2 cellular contexts compared by ENCODE assay signal in the genomic region with DNA sequence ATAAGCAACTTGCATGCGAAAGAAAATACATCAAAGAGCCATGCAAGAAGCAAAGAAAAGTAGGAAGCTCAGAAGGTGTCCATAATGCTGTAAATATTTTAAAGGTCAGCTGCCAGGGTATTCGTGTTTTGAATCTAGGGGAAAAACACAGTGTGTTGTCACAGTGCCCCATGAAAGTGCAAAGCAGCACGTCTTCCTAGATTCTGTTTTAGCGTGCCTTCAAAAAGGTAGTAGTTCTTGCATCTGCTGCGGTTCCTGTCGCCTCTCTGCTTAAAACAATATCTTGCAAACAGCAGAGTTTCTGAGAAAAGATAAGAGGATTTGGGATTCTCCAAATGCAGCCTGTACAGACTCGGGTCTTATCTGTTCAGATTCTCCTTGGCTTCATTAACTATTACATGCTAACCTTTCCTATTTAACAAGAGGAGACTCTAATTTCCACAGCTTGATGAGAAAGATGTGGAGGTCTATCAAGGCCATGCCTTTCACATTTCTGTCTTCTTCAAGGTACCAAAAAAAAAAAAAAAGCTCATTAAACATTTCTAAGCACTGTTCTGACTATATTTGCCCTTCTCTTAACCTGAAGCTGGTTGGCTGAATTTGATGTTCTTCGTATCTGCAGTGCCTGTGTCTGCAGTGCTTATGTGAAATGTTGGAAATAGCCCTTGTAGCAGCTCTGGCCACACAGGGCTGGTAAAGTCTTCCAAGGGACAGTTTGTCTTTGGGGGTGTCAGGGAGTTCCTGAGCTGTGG.
A peak's percentile ranks its signal among the peaks of the same experiment; 100 is the strongest.
TF ChIP-seq lines count a peak whose summit lies in the region.

No MANE protein-coding gene starts in this region.

TF ChIP-seq in GM23338, 12 proteins besides CTCF, POLR2A, EP300 and RAD21 (continues in another document):
- TF ChIP-seq, protein P1, sequence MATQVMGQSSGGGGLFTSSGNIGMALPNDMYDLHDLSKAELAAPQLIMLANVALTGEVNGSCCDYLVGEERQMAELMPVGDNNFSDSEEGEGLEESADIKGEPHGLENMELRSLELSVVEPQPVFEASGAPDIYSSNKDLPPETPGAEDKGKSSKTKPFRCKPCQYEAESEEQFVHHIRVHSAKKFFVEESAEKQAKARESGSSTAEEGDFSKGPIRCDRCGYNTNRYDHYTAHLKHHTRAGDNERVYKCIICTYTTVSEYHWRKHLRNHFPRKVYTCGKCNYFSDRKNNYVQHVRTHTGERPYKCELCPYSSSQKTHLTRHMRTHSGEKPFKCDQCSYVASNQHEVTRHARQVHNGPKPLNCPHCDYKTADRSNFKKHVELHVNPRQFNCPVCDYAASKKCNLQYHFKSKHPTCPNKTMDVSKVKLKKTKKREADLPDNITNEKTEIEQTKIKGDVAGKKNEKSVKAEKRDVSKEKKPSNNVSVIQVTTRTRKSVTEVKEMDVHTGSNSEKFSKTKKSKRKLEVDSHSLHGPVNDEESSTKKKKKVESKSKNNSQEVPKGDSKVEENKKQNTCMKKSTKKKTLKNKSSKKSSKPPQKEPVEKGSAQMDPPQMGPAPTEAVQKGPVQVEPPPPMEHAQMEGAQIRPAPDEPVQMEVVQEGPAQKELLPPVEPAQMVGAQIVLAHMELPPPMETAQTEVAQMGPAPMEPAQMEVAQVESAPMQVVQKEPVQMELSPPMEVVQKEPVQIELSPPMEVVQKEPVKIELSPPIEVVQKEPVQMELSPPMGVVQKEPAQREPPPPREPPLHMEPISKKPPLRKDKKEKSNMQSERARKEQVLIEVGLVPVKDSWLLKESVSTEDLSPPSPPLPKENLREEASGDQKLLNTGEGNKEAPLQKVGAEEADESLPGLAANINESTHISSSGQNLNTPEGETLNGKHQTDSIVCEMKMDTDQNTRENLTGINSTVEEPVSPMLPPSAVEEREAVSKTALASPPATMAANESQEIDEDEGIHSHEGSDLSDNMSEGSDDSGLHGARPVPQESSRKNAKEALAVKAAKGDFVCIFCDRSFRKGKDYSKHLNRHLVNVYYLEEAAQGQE (IDR thresholded peaks at IDR 0.05; ENCODE audit: unreplicated experiment), result no peak
- TF ChIP-seq, protein P2, sequence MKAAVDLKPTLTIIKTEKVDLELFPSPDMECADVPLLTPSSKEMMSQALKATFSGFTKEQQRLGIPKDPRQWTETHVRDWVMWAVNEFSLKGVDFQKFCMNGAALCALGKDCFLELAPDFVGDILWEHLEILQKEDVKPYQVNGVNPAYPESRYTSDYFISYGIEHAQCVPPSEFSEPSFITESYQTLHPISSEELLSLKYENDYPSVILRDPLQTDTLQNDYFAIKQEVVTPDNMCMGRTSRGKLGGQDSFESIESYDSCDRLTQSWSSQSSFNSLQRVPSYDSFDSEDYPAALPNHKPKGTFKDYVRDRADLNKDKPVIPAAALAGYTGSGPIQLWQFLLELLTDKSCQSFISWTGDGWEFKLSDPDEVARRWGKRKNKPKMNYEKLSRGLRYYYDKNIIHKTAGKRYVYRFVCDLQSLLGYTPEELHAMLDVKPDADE (IDR thresholded peaks at IDR 0.05), result no peak
- TF ChIP-seq STAT1 (IDR thresholded peaks at IDR 0.05; ENCODE audit: unreplicated experiment) (no peak), JUNB (IDR thresholded peaks at IDR 0.05; ENCODE audit: unreplicated experiment) (no peak), EZH2 (IDR thresholded peaks at IDR 0.05; ENCODE audit: low read depth, unreplicated experiment) (no peak), ZNF114 (CRISPR knock-in tag; IDR thresholded peaks at IDR 0.05) (no peak), CREB1 (CRISPR knock-in tag; IDR thresholded peaks at IDR 0.05; ENCODE audit: low read depth) (no peak)
- TF ChIP-seq, protein P3, sequence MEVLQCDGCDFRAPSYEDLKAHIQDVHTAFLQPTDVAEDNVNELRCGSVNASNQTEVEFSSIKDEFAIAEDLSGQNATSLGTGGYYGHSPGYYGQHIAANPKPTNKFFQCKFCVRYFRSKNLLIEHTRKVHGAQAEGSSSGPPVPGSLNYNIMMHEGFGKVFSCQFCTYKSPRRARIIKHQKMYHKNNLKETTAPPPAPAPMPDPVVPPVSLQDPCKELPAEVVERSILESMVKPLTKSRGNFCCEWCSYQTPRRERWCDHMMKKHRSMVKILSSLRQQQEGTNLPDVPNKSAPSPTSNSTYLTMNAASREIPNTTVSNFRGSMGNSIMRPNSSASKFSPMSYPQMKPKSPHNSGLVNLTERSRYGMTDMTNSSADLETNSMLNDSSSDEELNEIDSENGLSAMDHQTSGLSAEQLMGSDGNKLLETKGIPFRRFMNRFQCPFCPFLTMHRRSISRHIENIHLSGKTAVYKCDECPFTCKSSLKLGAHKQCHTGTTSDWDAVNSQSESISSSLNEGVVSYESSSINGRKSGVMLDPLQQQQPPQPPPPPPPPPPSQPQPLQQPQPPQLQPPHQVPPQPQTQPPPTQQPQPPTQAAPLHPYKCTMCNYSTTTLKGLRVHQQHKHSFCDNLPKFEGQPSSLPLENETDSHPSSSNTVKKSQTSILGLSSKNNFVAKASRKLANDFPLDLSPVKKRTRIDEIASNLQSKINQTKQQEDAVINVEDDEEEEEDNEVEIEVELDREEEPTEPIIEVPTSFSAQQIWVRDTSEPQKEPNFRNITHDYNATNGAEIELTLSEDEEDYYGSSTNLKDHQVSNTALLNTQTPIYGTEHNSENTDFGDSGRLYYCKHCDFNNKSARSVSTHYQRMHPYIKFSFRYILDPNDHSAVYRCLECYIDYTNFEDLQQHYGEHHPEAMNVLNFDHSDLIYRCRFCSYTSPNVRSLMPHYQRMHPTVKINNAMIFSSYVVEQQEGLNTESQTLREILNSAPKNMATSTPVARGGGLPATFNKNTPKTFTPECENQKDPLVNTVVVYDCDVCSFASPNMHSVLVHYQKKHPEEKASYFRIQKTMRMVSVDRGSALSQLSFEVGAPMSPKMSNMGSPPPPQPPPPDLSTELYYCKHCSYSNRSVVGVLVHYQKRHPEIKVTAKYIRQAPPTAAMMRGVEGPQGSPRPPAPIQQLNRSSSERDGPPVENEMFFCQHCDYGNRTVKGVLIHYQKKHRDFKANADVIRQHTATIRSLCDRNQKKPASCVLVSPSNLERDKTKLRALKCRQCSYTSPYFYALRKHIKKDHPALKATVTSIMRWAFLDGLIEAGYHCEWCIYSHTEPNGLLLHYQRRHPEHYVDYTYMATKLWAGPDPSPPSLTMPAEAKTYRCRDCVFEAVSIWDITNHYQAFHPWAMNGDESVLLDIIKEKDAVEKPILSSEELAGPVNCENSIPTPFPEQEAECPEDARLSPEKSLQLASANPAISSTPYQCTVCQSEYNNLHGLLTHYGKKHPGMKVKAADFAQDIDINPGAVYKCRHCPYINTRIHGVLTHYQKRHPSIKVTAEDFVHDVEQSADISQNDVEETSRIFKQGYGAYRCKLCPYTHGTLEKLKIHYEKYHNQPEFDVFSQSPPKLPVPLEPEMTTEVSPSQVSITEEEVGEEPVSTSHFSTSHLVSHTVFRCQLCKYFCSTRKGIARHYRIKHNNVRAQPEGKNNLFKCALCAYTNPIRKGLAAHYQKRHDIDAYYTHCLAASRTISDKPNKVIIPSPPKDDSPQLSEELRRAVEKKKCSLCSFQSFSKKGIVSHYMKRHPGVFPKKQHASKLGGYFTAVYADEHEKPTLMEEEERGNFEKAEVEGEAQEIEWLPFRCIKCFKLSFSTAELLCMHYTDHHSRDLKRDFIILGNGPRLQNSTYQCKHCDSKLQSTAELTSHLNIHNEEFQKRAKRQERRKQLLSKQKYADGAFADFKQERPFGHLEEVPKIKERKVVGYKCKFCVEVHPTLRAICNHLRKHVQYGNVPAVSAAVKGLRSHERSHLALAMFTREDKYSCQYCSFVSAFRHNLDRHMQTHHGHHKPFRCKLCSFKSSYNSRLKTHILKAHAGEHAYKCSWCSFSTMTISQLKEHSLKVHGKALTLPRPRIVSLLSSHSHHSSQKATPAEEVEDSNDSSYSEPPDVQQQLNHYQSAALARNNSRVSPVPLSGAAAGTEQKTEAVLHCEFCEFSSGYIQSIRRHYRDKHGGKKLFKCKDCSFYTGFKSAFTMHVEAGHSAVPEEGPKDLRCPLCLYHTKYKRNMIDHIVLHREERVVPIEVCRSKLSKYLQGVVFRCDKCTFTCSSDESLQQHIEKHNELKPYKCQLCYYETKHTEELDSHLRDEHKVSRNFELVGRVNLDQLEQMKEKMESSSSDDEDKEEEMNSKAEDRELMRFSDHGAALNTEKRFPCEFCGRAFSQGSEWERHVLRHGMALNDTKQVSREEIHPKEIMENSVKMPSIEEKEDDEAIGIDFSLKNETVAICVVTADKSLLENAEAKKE (CRISPR knock-in tag; IDR thresholded peaks at IDR 0.05), result no peak

TF ChIP-seq in K562, 482 proteins besides CTCF, POLR2A, EP300 and RAD21 (continues in another document):
- peak; percentile 73 for TF ChIP-seq PML (IDR thresholded peaks at IDR 0.05; ENCODE audit: low read length)
- 0 out of 2 replicates have a peak, but pooled peaks have one; percentile 51 for TF ChIP-seq PHTF2 (CRISPR knock-in tag; IDR thresholded peaks at IDR 0.05)
- no peak for TF ChIP-seq NR2C1 (IDR thresholded peaks at IDR 0.05)
- peak; percentile 7; the same call in 1 of the 2 replicates for TF ChIP-seq NR2C1 (tag; IDR thresholded peaks at IDR 0.05)
- 0 out of 4 replicates have a peak, but pooled peaks of 1 of the 2 experiments have one; percentile 33 for TF ChIP-seq ETV6 (IDR thresholded peaks at IDR 0.05; ENCODE audit: borderline replicate concordance in 1 of 2, low read depth in 2 of 2, low read length in 1 of 2)
- no peak for TF ChIP-seq ETV6 (CRISPR knock-in tag; IDR thresholded peaks at IDR 0.05; ENCODE audit: borderline replicate concordance)
- TF ChIP-seq, protein P4, sequence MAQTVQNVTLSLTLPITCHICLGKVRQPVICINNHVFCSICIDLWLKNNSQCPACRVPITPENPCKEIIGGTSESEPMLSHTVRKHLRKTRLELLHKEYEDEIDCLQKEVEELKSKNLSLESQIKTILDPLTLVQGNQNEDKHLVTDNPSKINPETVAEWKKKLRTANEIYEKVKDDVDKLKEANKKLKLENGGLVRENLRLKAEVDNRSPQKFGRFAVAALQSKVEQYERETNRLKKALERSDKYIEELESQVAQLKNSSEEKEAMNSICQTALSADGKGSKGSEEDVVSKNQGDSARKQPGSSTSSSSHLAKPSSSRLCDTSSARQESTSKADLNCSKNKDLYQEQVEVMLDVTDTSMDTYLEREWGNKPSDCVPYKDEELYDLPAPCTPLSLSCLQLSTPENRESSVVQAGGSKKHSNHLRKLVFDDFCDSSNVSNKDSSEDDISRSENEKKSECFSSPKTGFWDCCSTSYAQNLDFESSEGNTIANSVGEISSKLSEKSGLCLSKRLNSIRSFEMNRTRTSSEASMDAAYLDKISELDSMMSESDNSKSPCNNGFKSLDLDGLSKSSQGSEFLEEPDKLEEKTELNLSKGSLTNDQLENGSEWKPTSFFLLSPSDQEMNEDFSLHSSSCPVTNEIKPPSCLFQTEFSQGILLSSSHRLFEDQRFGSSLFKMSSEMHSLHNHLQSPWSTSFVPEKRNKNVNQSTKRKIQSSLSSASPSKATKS (CRISPR knock-in tag; IDR thresholded peaks at IDR 0.05), result 0 out of 2 replicates have a peak, but pooled peaks have one; percentile 46
- TF ChIP-seq, protein P5, sequence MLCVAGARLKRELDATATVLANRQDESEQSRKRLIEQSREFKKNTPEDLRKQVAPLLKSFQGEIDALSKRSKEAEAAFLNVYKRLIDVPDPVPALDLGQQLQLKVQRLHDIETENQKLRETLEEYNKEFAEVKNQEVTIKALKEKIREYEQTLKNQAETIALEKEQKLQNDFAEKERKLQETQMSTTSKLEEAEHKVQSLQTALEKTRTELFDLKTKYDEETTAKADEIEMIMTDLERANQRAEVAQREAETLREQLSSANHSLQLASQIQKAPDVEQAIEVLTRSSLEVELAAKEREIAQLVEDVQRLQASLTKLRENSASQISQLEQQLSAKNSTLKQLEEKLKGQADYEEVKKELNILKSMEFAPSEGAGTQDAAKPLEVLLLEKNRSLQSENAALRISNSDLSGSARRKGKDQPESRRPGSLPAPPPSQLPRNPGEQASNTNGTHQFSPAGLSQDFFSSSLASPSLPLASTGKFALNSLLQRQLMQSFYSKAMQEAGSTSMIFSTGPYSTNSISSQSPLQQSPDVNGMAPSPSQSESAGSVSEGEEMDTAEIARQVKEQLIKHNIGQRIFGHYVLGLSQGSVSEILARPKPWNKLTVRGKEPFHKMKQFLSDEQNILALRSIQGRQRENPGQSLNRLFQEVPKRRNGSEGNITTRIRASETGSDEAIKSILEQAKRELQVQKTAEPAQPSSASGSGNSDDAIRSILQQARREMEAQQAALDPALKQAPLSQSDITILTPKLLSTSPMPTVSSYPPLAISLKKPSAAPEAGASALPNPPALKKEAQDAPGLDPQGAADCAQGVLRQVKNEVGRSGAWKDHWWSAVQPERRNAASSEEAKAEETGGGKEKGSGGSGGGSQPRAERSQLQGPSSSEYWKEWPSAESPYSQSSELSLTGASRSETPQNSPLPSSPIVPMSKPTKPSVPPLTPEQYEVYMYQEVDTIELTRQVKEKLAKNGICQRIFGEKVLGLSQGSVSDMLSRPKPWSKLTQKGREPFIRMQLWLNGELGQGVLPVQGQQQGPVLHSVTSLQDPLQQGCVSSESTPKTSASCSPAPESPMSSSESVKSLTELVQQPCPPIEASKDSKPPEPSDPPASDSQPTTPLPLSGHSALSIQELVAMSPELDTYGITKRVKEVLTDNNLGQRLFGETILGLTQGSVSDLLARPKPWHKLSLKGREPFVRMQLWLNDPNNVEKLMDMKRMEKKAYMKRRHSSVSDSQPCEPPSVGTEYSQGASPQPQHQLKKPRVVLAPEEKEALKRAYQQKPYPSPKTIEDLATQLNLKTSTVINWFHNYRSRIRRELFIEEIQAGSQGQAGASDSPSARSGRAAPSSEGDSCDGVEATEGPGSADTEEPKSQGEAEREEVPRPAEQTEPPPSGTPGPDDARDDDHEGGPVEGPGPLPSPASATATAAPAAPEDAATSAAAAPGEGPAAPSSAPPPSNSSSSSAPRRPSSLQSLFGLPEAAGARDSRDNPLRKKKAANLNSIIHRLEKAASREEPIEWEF (CRISPR knock-in tag; IDR thresholded peaks at IDR 0.05), result 0 out of 2 replicates have a peak, but pooled peaks have one; percentile 51
- TF ChIP-seq, protein P6, sequence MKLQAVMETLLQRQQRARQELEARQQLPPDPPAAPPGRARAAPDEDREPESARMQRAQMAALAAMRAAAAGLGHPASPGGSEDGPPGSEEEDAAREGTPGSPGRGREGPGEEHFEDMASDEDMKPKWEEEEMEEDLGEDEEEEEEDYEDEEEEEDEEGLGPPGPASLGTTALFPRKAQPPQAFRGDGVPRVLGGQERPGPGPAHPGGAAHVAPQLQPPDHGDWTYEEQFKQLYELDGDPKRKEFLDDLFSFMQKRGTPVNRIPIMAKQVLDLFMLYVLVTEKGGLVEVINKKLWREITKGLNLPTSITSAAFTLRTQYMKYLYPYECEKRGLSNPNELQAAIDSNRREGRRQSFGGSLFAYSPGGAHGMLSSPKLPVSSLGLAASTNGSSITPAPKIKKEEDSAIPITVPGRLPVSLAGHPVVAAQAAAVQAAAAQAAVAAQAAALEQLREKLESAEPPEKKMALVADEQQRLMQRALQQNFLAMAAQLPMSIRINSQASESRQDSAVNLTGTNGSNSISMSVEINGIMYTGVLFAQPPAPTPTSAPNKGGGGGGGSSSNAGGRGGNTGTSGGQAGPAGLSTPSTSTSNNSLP (IDR thresholded peaks at IDR 0.05; ENCODE audit: borderline replicate concordance, low read depth, low read length), result peak; percentile 74; the same call in 1 of the 2 replicates
- peak; percentile 87; the same call in 1 of the 2 replicates for TF ChIP-seq NBN (IDR thresholded peaks at IDR 0.05; ENCODE audit: low read depth)
- peak; percentile 90 for TF ChIP-seq ARID1B (IDR thresholded peaks at IDR 0.05)
- TF ChIP-seq FOXM1 (IDR thresholded peaks at IDR 0.05; ENCODE audit: low read depth), result peak; percentile 41; the same call in 1 of the 2 replicates
- TF ChIP-seq FOXM1 (CRISPR knock-in tag; IDR thresholded peaks at IDR 0.05; ENCODE audit: low read depth), result no peak
- TF ChIP-seq OTX1 (CRISPR knock-in tag; IDR thresholded peaks at IDR 0.05), result 0 out of 2 replicates have a peak, but pooled peaks have one; percentile 23
- 0 out of 4 replicates have a peak, but pooled peaks of 1 of the 2 experiments have one; percentile 10 for TF ChIP-seq TRIM24 (IDR thresholded peaks at IDR 0.05)
- no peak for TF ChIP-seq ZNF224 (CRISPR knock-in tag; IDR thresholded peaks at IDR 0.05)
- TF ChIP-seq HDAC1 (IDR thresholded peaks at IDR 0.05), result peak in 1 of 2 experiments; percentile 72; a peak in 2 of 4 replicates
- peak; percentile 70 for TF ChIP-seq TAL1 (IDR thresholded peaks at IDR 0.05)
- TF ChIP-seq TRIM28 (IDR thresholded peaks at IDR 0.05), result no peak
- TF ChIP-seq MYBL2 (IDR thresholded peaks at IDR 0.05; ENCODE audit: low read depth), result no peak
- TF ChIP-seq MYBL2 (CRISPR knock-in tag; IDR thresholded peaks at IDR 0.05; ENCODE audit: borderline replicate concordance), result no peak
